In genomic region chr11:63840356-63841060, GRCh38 we compare ENCODE assay signal across 8 cellular contexts. TPM values are rescaled to one million over a fixed set of nuclear protein-coding genes. Genes with fewer than 3 reads are reported as not detected.
DNase-seq lines count a peak whose midpoint lies in the region; ATAC-seq, FAIRE-seq and TF ChIP-seq lines count a peak whose summit lies in the region.

No MANE protein-coding gene starts in this region.

- H3K9me2 ChIP-seq in SK-N-SH, result no peaks in the 10 kb centered on the region

- ATAC-seq in SK-N-SH treated with all-trans-retinoic acid at 6 μM for 48 hours, result no peak

- no peaks in the 10 kb centered on the region for H3K27me3 Mint-ChIP-seq in activated T-helper 2 cell treated with anti-CD3 and anti-CD28 coated beads, Interferon-gamma antibody, Interleukin-2, Interleukin-4, amounts not matched to agents 10 μg/mL and 5 μg/mL and 100 μg/mL, durations not matched to agents 14 hours and 24 hours and 36 hours (ENCODE audit: low read depth)

- H3K79me2 ChIP-seq in SK-N-SH (ENCODE audit: insufficient read depth), result peaks cover 64% of the 10 kb centered on the region

- no peaks in the 10 kb centered on the region for H3K27me3 ChIP-seq in SK-N-SH (ENCODE audit: insufficient read depth)
- no peaks in the 10 kb centered on the region for H3K27me3 ChIP-seq in testis

- H3K9ac ChIP-seq in SK-N-SH (peak overlapping the region; percentile 85), kidney (ENCODE audit: low read length in 2 of 2) (peak overlapping the region; percentile 71 to 88)

- CTCF ChIA-PET in SK-N-SH (lab: Yijun Ruan, JAX), result interaction anchor here (1.0 to 6.7 kb wide), 5 partner anchors 8 to 312 kb away, joined by 3 to 162 read pairs (median 7); partner anchors contain the start of gene RCOR2

- H3K27ac ChIP-seq in SK-N-SH (ENCODE audit: low read depth in 2 of 2, low read length in 1 of 2) (peak overlapping the region in 1 of 2 experiments; percentile 41; a peak in 1 of 4 replicates), kidney (ENCODE audit: low read depth in 2 of 2, low read length in 2 of 2) (peak overlapping the region in 1 of 2 donors; percentile 56), testis (peak overlapping the region; percentile 86 to 92)

- WGBS in SK-N-SH (ENCODE audit: low lambda C conversion rate), result 29% methylated on average over 13 of the region's 13 CpGs
- WGBS in testis, 2 donors, result 2 to 4% methylated on average over 13 of the region's 13 CpGs

- TF ChIP-seq EP300 in SK-N-SH (IDR thresholded peaks at IDR 0.05; ENCODE audit: borderline replicate concordance in 1 of 2, low read depth in 1 of 2, low read length in 1 of 2), result no peak

- H3K27ac Mint-ChIP-seq in activated T-helper 2 cell treated with anti-CD3 and anti-CD28 coated beads, Interferon-gamma antibody, Interleukin-2, Interleukin-4, amounts not matched to agents 10 μg/mL and 5 μg/mL and 100 μg/mL, durations not matched to agents 14 hours and 24 hours and 36 hours, result peak overlapping the region; percentile 85

- H4K20me1 ChIP-seq in SK-N-SH (ENCODE audit: insufficient read depth), result peaks cover 58% of the 10 kb centered on the region

- FAIRE-seq in kidney (lab: Jason Lieb, UNC), result no peak

- H2AFZ ChIP-seq in SK-N-SH (ENCODE audit: low read depth), result no peak overlapping the region

- H3K9me3 ChIP-seq in SK-N-SH (no peaks in the 10 kb centered on the region), kidney (ENCODE audit: control insufficient read depth in 1 of 2, low read length in 2 of 2) (no peaks in the 10 kb centered on the region), testis (no peaks in the 10 kb centered on the region)

- H3K36me3 ChIP-seq in SK-N-SH (replicated peaks in 1 of 2; ENCODE audit: control insufficient read depth in 1 of 2, insufficient read depth in 2 of 2, low read length in 1 of 2) (peaks cover 12 to 16% of the 10 kb centered on the region in 2 experiments), kidney (ENCODE audit: control insufficient read depth in 1 of 2, insufficient read depth in 2 of 2, low read length in 2 of 2) (peaks cover 0 to 2% of the 10 kb centered on the region in 2 donors), testis (ENCODE audit: low read depth, missing control alignments) (no peaks in the 10 kb centered on the region)

- intact Hi-C loops in activated T-helper 2 cell treated with anti-CD3 and anti-CD28 coated beads, Interferon-gamma antibody, Interleukin-2, Interleukin-4, amounts not matched to agents 10 μg/mL and 5 μg/mL and 100 μg/mL, durations not matched to agents 14 hours and 24 hours and 36 hours (cut with micrococcal nuclease), result loop anchor here (2.0 kb wide), 1 partner anchor 60 kb away; no protein-coding TSS in a partner anchor
- intact Hi-C loops in kidney (cut with DNase I), result no loop called here
- intact Hi-C loops in testis (cut with DNase I; ENCODE audit: low total_unique reads), result no loop called here

- H3F3A ChIP-seq in SK-N-SH (replicated peaks; ENCODE audit: insufficient read depth), result peaks cover 21% of the 10 kb centered on the region

- peak overlapping the region; percentile 87 for H3K4me3 Mint-ChIP-seq in activated T-helper 2 cell treated with anti-CD3 and anti-CD28 coated beads, Interferon-gamma antibody, Interleukin-2, Interleukin-4, amounts not matched to agents 10 μg/mL and 5 μg/mL and 100 μg/mL, durations not matched to agents 14 hours and 24 hours and 36 hours (ENCODE audit: low read depth)

- TF ChIP-seq RAD21 in SK-N-SH (IDR thresholded peaks at IDR 0.05; ENCODE audit: low read length), result no peak

- no peak for DNase-seq in SK-N-SH
- DNase-seq in activated T-helper 2 cell treated with anti-CD3 and anti-CD28 coated beads, Interferon-gamma antibody, Interleukin-2, Interleukin-4, amounts not matched to agents 10 μg/mL and 5 μg/mL and 100 μg/mL, durations not matched to agents 14 hours and 24 hours and 36 hours (ENCODE audit: low spot score), result no peak
- no peak for DNase-seq in kidney
- no peak for DNase-seq in testis
- no peak for DNase-seq in SKM-1 treated with dmso at 0.1 percent for 144 hours (lab: John Stamatoyannopoulos, UW; ENCODE audit: unreplicated experiment)
- no peak for DNase-seq in HuH-7 (ENCODE audit: low spot score)
- no peak for DNase-seq in hepatic stellate cell (ENCODE audit: low spot score)

- H3K36me3 Mint-ChIP-seq in activated T-helper 2 cell treated with anti-CD3 and anti-CD28 coated beads, Interferon-gamma antibody, Interleukin-2, Interleukin-4, amounts not matched to agents 10 μg/mL and 5 μg/mL and 100 μg/mL, durations not matched to agents 14 hours and 24 hours and 36 hours (ENCODE audit: low read depth), result peaks cover 50% of the 10 kb centered on the region

- POLR2A ChIA-PET in SK-N-SH (lab: Yijun Ruan, JAX), result interaction anchor here (1.0 to 1.6 kb wide), 2 partner anchors 28 to 340 kb away, joined by 3 to 4 read pairs; no protein-coding TSS in a partner anchor

- peaks cover 21 to 28% of the 10 kb centered on the region in 2 experiments; a peak in 3 of 4 replicates for H3K4me1 ChIP-seq in SK-N-SH (ENCODE audit: control insufficient read depth in 1 of 2, insufficient read depth in 2 of 2, low read depth in 1 of 2, low read length in 1 of 2)
- H3K4me1 ChIP-seq in kidney (ENCODE audit: control insufficient read depth in 1 of 2, insufficient read depth in 1 of 2, low read depth in 1 of 2, low read length in 2 of 2), result peaks cover 14 to 29% of the 10 kb centered on the region in 2 donors
- peaks cover 25% of the 10 kb centered on the region for H3K4me1 ChIP-seq in testis

- H3K4me2 ChIP-seq in SK-N-SH, result peak overlapping the region; percentile 94

- H3K9me3 Mint-ChIP-seq in activated T-helper 2 cell treated with anti-CD3 and anti-CD28 coated beads, Interferon-gamma antibody, Interleukin-2, Interleukin-4, amounts not matched to agents 10 μg/mL and 5 μg/mL and 100 μg/mL, durations not matched to agents 14 hours and 24 hours and 36 hours, result no peaks in the 10 kb centered on the region

- H3K4me3 ChIP-seq in SK-N-SH (ENCODE audit: low read depth in 2 of 2, low read length in 1 of 2) (peak overlapping the region; percentile 77 to 83), kidney (ENCODE audit: low read length in 2 of 2) (peak overlapping the region; percentile 74 to 88), testis (peak overlapping the region; percentile 90 to 92)

- TF ChIP-seq CTCF in SK-N-SH (IDR thresholded peaks at IDR 0.05) (no peak), kidney (IDR thresholded peaks at IDR 0.05; ENCODE audit: borderline replicate concordance, extremely low read depth, insufficient read depth) (no peak), testis (IDR thresholded peaks at IDR 0.05) (no peak)

- H3K4me1 Mint-ChIP-seq in activated T-helper 2 cell treated with anti-CD3 and anti-CD28 coated beads, Interferon-gamma antibody, Interleukin-2, Interleukin-4, amounts not matched to agents 10 μg/mL and 5 μg/mL and 100 μg/mL, durations not matched to agents 14 hours and 24 hours and 36 hours (ENCODE audit: low read depth), result peaks cover 54% of the 10 kb centered on the region

- no peak for TF ChIP-seq POLR2A in testis (IDR thresholded peaks at IDR 0.05)

TF ChIP-seq in SK-N-SH, 30 proteins besides CTCF, POLR2A, EP300 and RAD21 (continues in another document):
- no peak for TF ChIP-seq GABPA (IDR thresholded peaks at IDR 0.05; ENCODE audit: low read depth)
- TF ChIP-seq USF2 (IDR thresholded peaks at IDR 0.05; ENCODE audit: borderline replicate concordance, low read depth, low read length), result no peak
- TF ChIP-seq EZH2phosphoT487 (IDR thresholded peaks at IDR 0.05; ENCODE audit: borderline replicate concordance, low read depth), result no peak
- no peak for TF ChIP-seq FOXJ3 (CRISPR knock-in tag; IDR thresholded peaks at IDR 0.05)

TF ChIP-seq in SK-N-SH treated with all-trans-retinoic acid at 6 μM for 48 hours, 23 proteins besides CTCF, POLR2A, EP300 and RAD21 (continues in another document):
- TF ChIP-seq GLIS3 (CRISPR knock-in tag; IDR thresholded peaks at IDR 0.05) (no peak), ZC3H10 (CRISPR knock-in tag; IDR thresholded peaks at IDR 0.05) (no peak), TCF4 (CRISPR knock-in tag; IDR thresholded peaks at IDR 0.05; ENCODE audit: borderline replicate concordance) (no peak), CREB5 (CRISPR knock-in tag; IDR thresholded peaks at IDR 0.05; ENCODE audit: low read depth) (no peak), TOX (CRISPR knock-in tag; IDR thresholded peaks at IDR 0.05; ENCODE audit: borderline replicate concordance) (no peak)

RNA-seq across cellular contexts. Expression of gene MARK2, which starts 1.6 kb away (rescaled TPM):
- polyA plus RNA-seq in SK-N-SH (2012; rRNA removed) (14.6 and 18.8 TPM in 2 replicates), kidney (ENCODE audit: insufficient read depth, low read depth, low replicate concordance) (11.7 TPM), testis (ENCODE audit: insufficient read depth, low read depth, low replicate concordance) (24.7 TPM)
- 9.6 and 13.4 TPM in 2 replicates for polyA plus RNA-seq in SK-N-SH (2012; cell fraction: cytosol; rRNA removed)
- polyA plus RNA-seq in SK-N-SH (2012; cell fraction: nucleus; rRNA removed), result 17.2 and 19.6 TPM in 2 replicates
- 36.5 and 38.8 TPM in 2 replicates for total RNA-seq in activated T-helper 2 cell treated with anti-CD3 and anti-CD28 coated beads, Interferon-gamma antibody, Interleukin-2, Interleukin-4, amounts not matched to agents 10 μg/mL and 5 μg/mL and 100 μg/mL, durations not matched to agents 14 hours and 24 hours and 36 hours
- total RNA-seq in kidney (42.6 TPM), testis (10 to 100 TPM; 51.7 to 52.8 TPM)

RNA-seq across cellular contexts. Expression of gene SPINDOC, which starts 27.3 kb away (rescaled TPM):
- polyA plus RNA-seq in SK-N-SH (2012; rRNA removed), result 39.2 and 45.0 TPM in 2 replicates
- polyA plus RNA-seq in SK-N-SH (2012; cell fraction: cytosol; rRNA removed), result 23.7 and 31.3 TPM in 2 replicates
- polyA plus RNA-seq in SK-N-SH (2012; cell fraction: nucleus; rRNA removed), result 39.0 and 49.5 TPM in 2 replicates
- 67.0 and 69.2 TPM in 2 replicates for total RNA-seq in activated T-helper 2 cell treated with anti-CD3 and anti-CD28 coated beads, Interferon-gamma antibody, Interleukin-2, Interleukin-4, amounts not matched to agents 10 μg/mL and 5 μg/mL and 100 μg/mL, durations not matched to agents 14 hours and 24 hours and 36 hours
- 10.9 TPM for total RNA-seq in kidney
- polyA plus RNA-seq in kidney (ENCODE audit: insufficient read depth, low read depth, low replicate concordance), result 14.2 TPM
- 10 to 100 TPM; 38.6 to 45.1 TPM for total RNA-seq in testis
- polyA plus RNA-seq in testis (ENCODE audit: insufficient read depth, low read depth, low replicate concordance), result 71.6 TPM
